In the genomic region with DNA sequence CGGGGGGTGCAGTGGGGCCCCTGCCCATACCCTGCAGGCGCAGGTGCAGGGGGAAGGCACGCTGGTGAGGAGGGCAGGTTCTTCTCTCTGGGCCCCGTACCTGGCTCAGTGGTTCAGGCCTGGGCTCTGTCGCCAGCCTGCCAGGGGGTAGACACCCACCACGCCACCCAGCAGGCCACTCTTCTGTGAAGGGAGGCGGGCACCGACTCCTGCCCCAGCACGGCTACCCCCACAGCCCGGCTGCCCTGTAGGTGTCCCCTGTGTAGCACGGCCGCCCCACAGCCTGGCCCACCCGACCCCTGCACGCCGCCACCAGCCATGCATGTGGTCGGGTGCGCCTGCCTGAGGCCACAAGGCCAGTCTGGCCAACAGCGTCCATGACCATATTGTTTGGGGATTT, we compare ENCODE assay signal across 1 cellular context.
TF ChIP-seq lines count a peak whose summit lies in the region.

No MANE protein-coding gene starts in this region.

TF ChIP-seq in HEK293, 187 proteins besides CTCF, POLR2A, EP300 and RAD21 (continued from another document):
- TF ChIP-seq, protein P1, sequence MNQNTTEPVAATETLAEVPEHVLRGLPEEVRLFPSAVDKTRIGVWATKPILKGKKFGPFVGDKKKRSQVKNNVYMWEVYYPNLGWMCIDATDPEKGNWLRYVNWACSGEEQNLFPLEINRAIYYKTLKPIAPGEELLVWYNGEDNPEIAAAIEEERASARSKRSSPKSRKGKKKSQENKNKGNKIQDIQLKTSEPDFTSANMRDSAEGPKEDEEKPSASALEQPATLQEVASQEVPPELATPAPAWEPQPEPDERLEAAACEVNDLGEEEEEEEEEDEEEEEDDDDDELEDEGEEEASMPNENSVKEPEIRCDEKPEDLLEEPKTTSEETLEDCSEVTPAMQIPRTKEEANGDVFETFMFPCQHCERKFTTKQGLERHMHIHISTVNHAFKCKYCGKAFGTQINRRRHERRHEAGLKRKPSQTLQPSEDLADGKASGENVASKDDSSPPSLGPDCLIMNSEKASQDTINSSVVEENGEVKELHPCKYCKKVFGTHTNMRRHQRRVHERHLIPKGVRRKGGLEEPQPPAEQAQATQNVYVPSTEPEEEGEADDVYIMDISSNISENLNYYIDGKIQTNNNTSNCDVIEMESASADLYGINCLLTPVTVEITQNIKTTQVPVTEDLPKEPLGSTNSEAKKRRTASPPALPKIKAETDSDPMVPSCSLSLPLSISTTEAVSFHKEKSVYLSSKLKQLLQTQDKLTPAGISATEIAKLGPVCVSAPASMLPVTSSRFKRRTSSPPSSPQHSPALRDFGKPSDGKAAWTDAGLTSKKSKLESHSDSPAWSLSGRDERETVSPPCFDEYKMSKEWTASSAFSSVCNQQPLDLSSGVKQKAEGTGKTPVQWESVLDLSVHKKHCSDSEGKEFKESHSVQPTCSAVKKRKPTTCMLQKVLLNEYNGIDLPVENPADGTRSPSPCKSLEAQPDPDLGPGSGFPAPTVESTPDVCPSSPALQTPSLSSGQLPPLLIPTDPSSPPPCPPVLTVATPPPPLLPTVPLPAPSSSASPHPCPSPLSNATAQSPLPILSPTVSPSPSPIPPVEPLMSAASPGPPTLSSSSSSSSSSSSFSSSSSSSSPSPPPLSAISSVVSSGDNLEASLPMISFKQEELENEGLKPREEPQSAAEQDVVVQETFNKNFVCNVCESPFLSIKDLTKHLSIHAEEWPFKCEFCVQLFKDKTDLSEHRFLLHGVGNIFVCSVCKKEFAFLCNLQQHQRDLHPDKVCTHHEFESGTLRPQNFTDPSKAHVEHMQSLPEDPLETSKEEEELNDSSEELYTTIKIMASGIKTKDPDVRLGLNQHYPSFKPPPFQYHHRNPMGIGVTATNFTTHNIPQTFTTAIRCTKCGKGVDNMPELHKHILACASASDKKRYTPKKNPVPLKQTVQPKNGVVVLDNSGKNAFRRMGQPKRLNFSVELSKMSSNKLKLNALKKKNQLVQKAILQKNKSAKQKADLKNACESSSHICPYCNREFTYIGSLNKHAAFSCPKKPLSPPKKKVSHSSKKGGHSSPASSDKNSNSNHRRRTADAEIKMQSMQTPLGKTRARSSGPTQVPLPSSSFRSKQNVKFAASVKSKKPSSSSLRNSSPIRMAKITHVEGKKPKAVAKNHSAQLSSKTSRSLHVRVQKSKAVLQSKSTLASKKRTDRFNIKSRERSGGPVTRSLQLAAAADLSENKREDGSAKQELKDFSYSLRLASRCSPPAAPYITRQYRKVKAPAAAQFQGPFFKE (tag by site-specific recombination; IDR thresholded peaks at IDR 0.05; ENCODE audit: borderline replicate concordance) = no peak
